2 cellular contexts compared by ENCODE assay signal in the genomic region with DNA sequence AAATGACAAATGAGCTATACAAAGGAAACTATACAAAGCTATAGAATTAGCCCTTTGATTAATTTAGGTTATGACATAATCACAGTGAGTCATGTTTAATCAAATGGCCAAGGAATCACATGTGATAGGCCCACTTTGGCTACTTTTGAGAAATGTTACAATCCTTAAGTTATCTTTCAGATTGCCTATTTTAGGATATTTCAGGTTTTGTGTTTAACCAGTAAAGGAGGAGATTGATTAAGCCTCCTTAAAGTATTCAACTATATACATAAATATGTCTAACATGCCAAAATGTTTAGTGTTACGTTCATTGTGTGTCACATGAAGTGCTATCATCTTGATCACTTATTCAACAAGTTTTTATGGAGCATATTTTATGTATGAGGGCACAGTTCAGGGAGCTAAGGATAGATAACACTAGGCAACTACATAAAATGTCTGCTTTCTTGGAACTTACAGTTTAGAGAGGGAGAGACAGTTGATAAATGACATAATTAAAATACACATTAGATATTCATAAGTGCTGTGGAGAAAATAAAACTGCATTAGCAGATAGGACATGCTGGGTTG.
TF ChIP-seq lines count a peak whose summit lies in the region.

No MANE protein-coding gene starts in this region.

TF ChIP-seq in A549, 52 proteins besides CTCF, POLR2A, EP300 and RAD21:
- TF ChIP-seq FOXS1 (CRISPR knock-in tag; IDR thresholded peaks at IDR 0.05) (no peak), JUN (IDR thresholded peaks at IDR 0.05) (0 out of 5 replicates have a peak, but pooled peaks of 1 of the 2 experiments have one; percentile 9), HOXB13 (CRISPR knock-in tag; IDR thresholded peaks at IDR 0.05; ENCODE audit: low read depth) (no peak), CBX8 (IDR thresholded peaks at IDR 0.05) (no peak), HEYL (CRISPR knock-in tag; IDR thresholded peaks at IDR 0.05) (no peak), TFCP2L1 (CRISPR knock-in tag; IDR thresholded peaks at IDR 0.05) (no peak), ZNF302 (CRISPR knock-in tag; IDR thresholded peaks at IDR 0.05) (no peak), CBX2 (IDR thresholded peaks at IDR 0.05; ENCODE audit: borderline replicate concordance, low read depth) (no peak)

TF ChIP-seq in IMR-90, 13 proteins besides CTCF, POLR2A, EP300 and RAD21:
- TF ChIP-seq, protein P1, sequence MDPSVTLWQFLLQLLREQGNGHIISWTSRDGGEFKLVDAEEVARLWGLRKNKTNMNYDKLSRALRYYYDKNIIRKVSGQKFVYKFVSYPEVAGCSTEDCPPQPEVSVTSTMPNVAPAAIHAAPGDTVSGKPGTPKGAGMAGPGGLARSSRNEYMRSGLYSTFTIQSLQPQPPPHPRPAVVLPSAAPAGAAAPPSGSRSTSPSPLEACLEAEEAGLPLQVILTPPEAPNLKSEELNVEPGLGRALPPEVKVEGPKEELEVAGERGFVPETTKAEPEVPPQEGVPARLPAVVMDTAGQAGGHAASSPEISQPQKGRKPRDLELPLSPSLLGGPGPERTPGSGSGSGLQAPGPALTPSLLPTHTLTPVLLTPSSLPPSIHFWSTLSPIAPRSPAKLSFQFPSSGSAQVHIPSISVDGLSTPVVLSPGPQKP (IDR thresholded peaks at IDR 0.05; ENCODE audit: borderline replicate concordance, low read depth, low read length): no peak
- 0 out of 2 replicates have a peak, but pooled peaks have one; percentile 7 for TF ChIP-seq CEBPB (IDR thresholded peaks at IDR 0.05; ENCODE audit: low read depth, low read length)
